In the genomic region with DNA sequence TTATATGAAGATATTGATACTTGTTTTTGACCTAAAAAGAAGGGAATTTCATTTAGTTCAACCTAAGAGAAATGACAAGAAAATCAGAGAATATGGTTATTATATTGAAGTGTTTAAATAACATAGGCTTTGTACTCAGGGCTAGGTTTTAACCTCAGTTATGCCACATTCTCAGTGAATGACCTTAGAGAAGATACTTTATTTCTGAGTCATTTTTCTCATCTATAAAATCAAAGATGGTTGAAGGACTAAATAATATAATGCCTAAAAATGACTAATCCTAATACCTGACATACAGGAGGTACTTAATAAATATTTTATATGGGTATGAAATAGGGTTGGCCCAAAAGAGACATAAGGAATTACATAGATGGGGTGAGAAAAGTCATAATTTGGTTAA, we compare ENCODE assay signal across 1 cellular context.
TF ChIP-seq lines count a peak whose summit lies in the region.

No MANE protein-coding gene starts in this region.

TF ChIP-seq in IMR-90, 13 proteins besides CTCF, POLR2A, EP300 and RAD21 (continued from another document):
- TF ChIP-seq FOS (IDR thresholded peaks at IDR 0.05; ENCODE audit: low read depth, low read length) (no peak), RCOR1 (IDR thresholded peaks at IDR 0.05; ENCODE audit: insufficient replicate concordance, low read length) (no peak), SMC3 (IDR thresholded peaks at IDR 0.05; ENCODE audit: low read depth, low read length) (no peak), RFX5 (IDR thresholded peaks at IDR 0.05; ENCODE audit: low read depth, low read length) (no peak), MAFK (IDR thresholded peaks at IDR 0.05; ENCODE audit: low read depth, low read length) (no peak)
- TF ChIP-seq, protein P1, sequence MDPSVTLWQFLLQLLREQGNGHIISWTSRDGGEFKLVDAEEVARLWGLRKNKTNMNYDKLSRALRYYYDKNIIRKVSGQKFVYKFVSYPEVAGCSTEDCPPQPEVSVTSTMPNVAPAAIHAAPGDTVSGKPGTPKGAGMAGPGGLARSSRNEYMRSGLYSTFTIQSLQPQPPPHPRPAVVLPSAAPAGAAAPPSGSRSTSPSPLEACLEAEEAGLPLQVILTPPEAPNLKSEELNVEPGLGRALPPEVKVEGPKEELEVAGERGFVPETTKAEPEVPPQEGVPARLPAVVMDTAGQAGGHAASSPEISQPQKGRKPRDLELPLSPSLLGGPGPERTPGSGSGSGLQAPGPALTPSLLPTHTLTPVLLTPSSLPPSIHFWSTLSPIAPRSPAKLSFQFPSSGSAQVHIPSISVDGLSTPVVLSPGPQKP (IDR thresholded peaks at IDR 0.05; ENCODE audit: borderline replicate concordance, low read depth, low read length): no peak
